In genomic region chr4:66777097-66777496, GRCh38 we compare ENCODE assay signal across 25 cellular contexts.
"Had no signal": no experiment of that assay in that cellular context is flagged by ENCODE, and none has a peak within 500 bp of the region (broad histone marks: within the 10 kb centered on the region; RNA-seq: fewer than 3 reads in every experiment).

No MANE protein-coding gene starts in this region.

- H3K9me3 Mint-ChIP-seq: activated naive CD8-positive, alpha-beta T cell treated with anti-CD3 and anti-CD28 coated beads for 36 hours; neural crest cell had no signal

- H3K4me3 Mint-ChIP-seq: activated naive CD8-positive, alpha-beta T cell treated with anti-CD3 and anti-CD28 coated beads for 36 hours; central memory CD8-positive, alpha-beta T cell; memory B cell; naive B cell; neural crest cell; stimulated activated naive CD8-positive, alpha-beta T cell treated with anti-CD3 and anti-CD28 coated beads, Interleukin-15, Interleukin-2, amounts not matched to agents 100 ng/mL and 50 ng/mL, for 24 hours had no signal

- FAIRE-seq: astrocyte had no signal

- ATAC-seq: heart left ventricle, left ventricle myocardium superior, right lobe of liver, upper lobe of right lung had no signal

- H3K36me3 Mint-ChIP-seq: activated naive CD8-positive, alpha-beta T cell treated with anti-CD3 and anti-CD28 coated beads for 36 hours; memory B cell; naive B cell had no signal

- H3K27me3 Mint-ChIP-seq: activated naive CD8-positive, alpha-beta T cell treated with anti-CD3 and anti-CD28 coated beads for 36 hours; central memory CD8-positive, alpha-beta T cell; memory B cell; naive B cell; stimulated activated naive CD8-positive, alpha-beta T cell treated with anti-CD3 and anti-CD28 coated beads, Interleukin-15, Interleukin-2, amounts not matched to agents 100 ng/mL and 50 ng/mL, for 24 hours had no signal

- DNase-seq: activated CD4-positive, alpha-beta T cell treated with anti-CD3 and anti-CD28 coated beads for 4 hours; activated CD4-positive, alpha-beta T cell treated with anti-CD3 and anti-CD28 coated beads, Interleukin-2, amount 50 U/mL, for 48 hours; activated CD4-positive, CD25-positive, alpha-beta regulatory T cell; activated naive CD4-positive, alpha-beta T cell treated with Interleukin-2 at 50 U/mL for 16 hours; activated naive CD8-positive, alpha-beta T cell treated with anti-CD3 and anti-CD28 coated beads for 36 hours; activated T-cell treated with anti-CD3 and anti-CD28 coated beads, Interleukin-2, amount 50 U/mL, for 48 hours; colonic mucosa; dorsolateral prefrontal cortex; esophagus squamous epithelium; heart left ventricle; left ventricle myocardium superior; naive B cell; occipital lobe; posterior cingulate gyrus; right lobe of liver; stimulated activated CD4-positive, alpha-beta T cell treated with anti-CD3 and anti-CD28 coated beads, Interleukin-1b, Interleukin-23, amount 100 ng/mL, for 48 hours; substantia nigra; T1000; thyroid gland; upper lobe of right lung had no signal

- H3K27ac Mint-ChIP-seq: activated naive CD8-positive, alpha-beta T cell treated with anti-CD3 and anti-CD28 coated beads for 36 hours; memory B cell; naive B cell; stimulated activated naive CD8-positive, alpha-beta T cell treated with anti-CD3 and anti-CD28 coated beads, Interleukin-15, Interleukin-2, amounts not matched to agents 100 ng/mL and 50 ng/mL, for 24 hours had no signal

- H3K4me1 Mint-ChIP-seq: activated naive CD8-positive, alpha-beta T cell treated with anti-CD3 and anti-CD28 coated beads for 36 hours; central memory CD8-positive, alpha-beta T cell; memory B cell; naive B cell; neural crest cell had no signal
